ENCODE assay signal across 18 cellular contexts in the genomic region with DNA sequence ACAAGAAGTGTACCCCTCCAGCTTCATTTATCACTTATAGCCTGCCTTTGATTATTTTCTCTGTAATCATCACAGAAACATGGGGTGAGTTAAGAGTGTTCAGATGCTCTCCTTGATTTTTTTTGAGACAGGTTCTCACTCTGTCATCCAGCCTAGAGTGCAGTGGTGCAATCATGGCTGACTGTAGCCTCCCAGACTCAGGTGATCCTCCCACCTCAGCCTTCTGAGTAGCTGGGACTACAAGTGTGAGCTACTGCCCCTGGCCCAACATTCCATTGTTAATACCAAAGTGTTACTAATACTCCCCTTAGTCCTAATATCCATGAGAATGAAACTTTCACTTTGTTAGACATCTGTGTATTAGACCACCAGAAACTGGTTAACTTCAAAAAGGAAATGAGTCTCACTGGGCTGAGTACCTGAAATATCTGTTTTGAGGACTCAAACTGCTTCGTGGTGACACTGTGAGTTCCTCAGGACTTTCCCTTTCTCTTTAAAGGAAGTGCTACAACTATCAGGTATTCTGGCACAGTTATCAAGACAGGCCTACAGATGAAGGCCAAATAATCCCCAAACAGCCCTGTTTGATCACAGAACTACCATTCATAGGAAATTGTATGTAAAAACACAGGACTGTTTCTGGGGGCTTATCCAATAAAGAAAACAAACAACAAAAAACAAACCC. TPM values are rescaled to one million over a fixed set of nuclear protein-coding genes. Genes with fewer than 3 reads are reported as not detected.
A peak's percentile ranks its signal among the peaks of the same experiment; 100 is the strongest.
DNase-seq lines count a peak whose midpoint lies in the region; ATAC-seq and TF ChIP-seq lines count a peak whose summit lies in the region.
"Had no signal": no experiment of that assay in that cellular context is flagged by ENCODE, and none has a peak within 500 bp of the region (broad histone marks: within the 10 kb centered on the region; RNA-seq: fewer than 3 reads in every experiment).

No MANE protein-coding gene starts in this region.

- intact Hi-C loops in thyroid gland (cut with DNase I) (no loop called here), prostate gland (cut with DNase I) (no loop called here)

- H3K9me3 Mint-ChIP-seq in activated naive CD4-positive, alpha-beta T cell treated with anti-CD3 and anti-CD28 coated beads, Interleukin-2, amount 50 U/mL, for 24 hours, result no peaks in the 10 kb centered on the region
- H3K9me3 Mint-ChIP-seq in T-cell (no peaks in the 10 kb centered on the region), endodermal cell (no peaks in the 10 kb centered on the region)
- H3K9me3 Mint-ChIP-seq: dendritic cell treated with granulocyte-macrophage colony-stimulating factor and Interleukin-4, amounts not matched to agents 40 ng/mL and 50 ng/mL, for 4 days; nephron had no signal

- WGBS in endodermal cell (ENCODE audit: insufficient coverage in 1 of 2, insufficient read length in 1 of 2), 2 experiments, result 93 to 94% methylated on average over 1 of the region's 1 CpG
- WGBS in thyroid gland, 2 donors, result 70 to 89% methylated on average over 1 of the region's 1 CpG
- WGBS in prostate gland, result 78% methylated on average over 1 of the region's 1 CpG

- no peaks in the 10 kb centered on the region for H3K27me3 ChIP-seq in endodermal cell (ENCODE audit: control insufficient read depth, insufficient read depth, low read length, poor library complexity, severe bottlenecking)
- H3K27me3 ChIP-seq in thyroid gland, result no peaks in the 10 kb centered on the region
- no peaks in the 10 kb centered on the region for H3K27me3 ChIP-seq in prostate gland (replicated peaks; ENCODE audit: insufficient read depth)
- H3K27me3 ChIP-seq: body of pancreas, vagina had no signal

- no peak for TF ChIP-seq CTCF in endodermal cell (conservative IDR thresholded peaks at IDR 0.05)
- TF ChIP-seq CTCF in thyroid gland (IDR thresholded peaks at IDR 0.05), result no peak
- no peak for TF ChIP-seq CTCF in prostate gland (IDR thresholded peaks at IDR 0.05)

- ATAC-seq in T-cell (replicated peaks in 1 of 4) (no peak), GM21447 (IDR thresholded peaks at IDR 0.05; ENCODE audit: unreplicated experiment) (no peak), HG03175 (IDR thresholded peaks at IDR 0.05; ENCODE audit: unreplicated experiment) (no peak)
- ATAC-seq: body of pancreas, lower lobe of right lung had no signal

- H3K27me3 Mint-ChIP-seq in activated naive CD4-positive, alpha-beta T cell treated with anti-CD3 and anti-CD28 coated beads, Interleukin-2, amount 50 U/mL, for 24 hours, result no peaks in the 10 kb centered on the region
- H3K27me3 Mint-ChIP-seq in T-cell (no peaks in the 10 kb centered on the region), endodermal cell (ENCODE audit: insufficient read depth) (no peaks in the 10 kb centered on the region)
- H3K27me3 Mint-ChIP-seq: dendritic cell treated with granulocyte-macrophage colony-stimulating factor and Interleukin-4, amounts not matched to agents 40 ng/mL and 50 ng/mL, for 4 days had no signal

- H3K9ac ChIP-seq in endodermal cell (ENCODE audit: extremely low read depth, low read length, poor library complexity, severe bottlenecking), result no peak overlapping the region

- no peak overlapping the region for H3K4me3 Mint-ChIP-seq in activated naive CD4-positive, alpha-beta T cell treated with anti-CD3 and anti-CD28 coated beads, Interleukin-2, amount 50 U/mL, for 24 hours
- H3K4me3 Mint-ChIP-seq in T-cell (no peak overlapping the region), endodermal cell (no peak overlapping the region)
- H3K4me3 Mint-ChIP-seq: dendritic cell treated with granulocyte-macrophage colony-stimulating factor and Interleukin-4, amounts not matched to agents 40 ng/mL and 50 ng/mL, for 4 days; nephron had no signal

- no peak overlapping the region for H3K4me3 ChIP-seq in endodermal cell (ENCODE audit: low read length)
- H3K4me3 ChIP-seq in thyroid gland (replicated peaks in 1 of 3), result no peak overlapping the region
- H3K4me3 ChIP-seq in prostate gland, result no peak overlapping the region
- H3K4me3 ChIP-seq: body of pancreas, lower lobe of right lung, vagina had no signal

- no peaks in the 10 kb centered on the region for H3K9me3 ChIP-seq in endodermal cell (ENCODE audit: control insufficient read depth, low read length)
- H3K9me3 ChIP-seq in thyroid gland, result no peaks in the 10 kb centered on the region
- no peaks in the 10 kb centered on the region for H3K9me3 ChIP-seq in prostate gland
- H3K9me3 ChIP-seq: body of pancreas, Caco-2, lower lobe of right lung, vagina had no signal

- no peak for TF ChIP-seq POLR2A in thyroid gland (IDR thresholded peaks at IDR 0.05)
- TF ChIP-seq POLR2A in prostate gland (IDR thresholded peaks at IDR 0.05), result no peak

- H3K27ac ChIP-seq in endodermal cell (ENCODE audit: low read depth, low read length), result no peak overlapping the region
- no peak overlapping the region for H3K27ac ChIP-seq in thyroid gland
- H3K27ac ChIP-seq in prostate gland, result no peak overlapping the region
- H3K27ac ChIP-seq: body of pancreas, lower lobe of right lung, vagina had no signal

- POLR2A ChIA-PET in T-cell (lab: Charles Lee), result no interaction called here

- no peak for DNase-seq in activated naive CD4-positive, alpha-beta T cell treated with Interleukin-2 at 50 U/mL for 16 hours
- DNase-seq in T-cell (no peak), endodermal cell (no peak), thyroid gland (no peak), prostate gland (ENCODE audit: low spot score) (no peak)
- DNase-seq: body of pancreas, Caco-2, erythroblast, IMR-90, lower lobe of right lung, NCI-H1048, NCI-H69 had no signal

- CTCF ChIA-PET in T-cell (lab: Charles Lee), result no interaction called here

- H3K4me1 ChIP-seq in endodermal cell (ENCODE audit: control insufficient read depth, insufficient read depth, low read length) (no peaks in the 10 kb centered on the region), thyroid gland (no peaks in the 10 kb centered on the region), prostate gland (replicated peaks) (no peaks in the 10 kb centered on the region)
- H3K4me1 ChIP-seq: body of pancreas, Caco-2, lower lobe of right lung, vagina had no signal

- H3K27ac Mint-ChIP-seq in activated naive CD4-positive, alpha-beta T cell treated with anti-CD3 and anti-CD28 coated beads, Interleukin-2, amount 50 U/mL, for 24 hours, result peak overlapping the region; percentile 21
- H3K27ac Mint-ChIP-seq in T-cell, result peak overlapping the region; percentile 17 to 52
- H3K27ac Mint-ChIP-seq in endodermal cell, result peak overlapping the region; percentile 7
- H3K27ac Mint-ChIP-seq: dendritic cell treated with granulocyte-macrophage colony-stimulating factor and Interleukin-4, amounts not matched to agents 40 ng/mL and 50 ng/mL, for 4 days; nephron had no signal

- H3K36me3 ChIP-seq in endodermal cell (ENCODE audit: control insufficient read depth, insufficient read depth, low read length) (peaks cover 84% of the 10 kb centered on the region), thyroid gland (peaks cover 61 to 71% of the 10 kb centered on the region in 2 donors), prostate gland (peaks cover 8 to 9% of the 10 kb centered on the region in 2 donors)

- peaks cover 20% of the 10 kb centered on the region for H3K36me3 Mint-ChIP-seq in activated naive CD4-positive, alpha-beta T cell treated with anti-CD3 and anti-CD28 coated beads, Interleukin-2, amount 50 U/mL, for 24 hours
- H3K36me3 Mint-ChIP-seq in T-cell, result peaks cover 60% of the 10 kb centered on the region
- H3K36me3 Mint-ChIP-seq in endodermal cell (ENCODE audit: low read depth), result peaks cover 75% of the 10 kb centered on the region

- no peaks in the 10 kb centered on the region for H3K4me1 Mint-ChIP-seq in activated naive CD4-positive, alpha-beta T cell treated with anti-CD3 and anti-CD28 coated beads, Interleukin-2, amount 50 U/mL, for 24 hours
- H3K4me1 Mint-ChIP-seq in T-cell, result peaks cover 0 to 5% (median 0%) of the 10 kb centered on the region in 3 donors
- H3K4me1 Mint-ChIP-seq in endodermal cell, result no peaks in the 10 kb centered on the region
- H3K4me1 Mint-ChIP-seq: nephron had no signal

RNA-seq across cellular contexts. Expression of gene CFAP70, which starts 20.5 kb away (rescaled TPM):
- 1 to 10 TPM; 1.9 to 4.0 (median 3.2) TPM for total RNA-seq in T-cell
- under 1 TPM; 0.58 to 0.77 TPM for total RNA-seq in endodermal cell
- polyA plus RNA-seq in endodermal cell (2013, experiment 1 of 2), result 0.53 TPM
- polyA plus RNA-seq in endodermal cell (2013, experiment 2 of 2), result 0.50 TPM
- total RNA-seq in thyroid gland, result 10 to 100 TPM in 3 of 4 donors, 1 to 10 TPM in 1; 9.9 to 12.5 (median 11.7) TPM
- total RNA-seq in prostate gland, result 10 to 100 TPM in 1 of 2 donors, 1 to 10 TPM in 1; 7.2 to 11.9 TPM

RNA-seq across cellular contexts. Expression of gene ANXA7, which starts 34.7 kb away (rescaled TPM):
- total RNA-seq in T-cell (100 to 1,000 TPM in 2 of 5 donors, 10 to 100 TPM in 3; 84.3 to 109 (median 97.6) TPM), endodermal cell (10 to 100 TPM; 69.2 to 82.3 TPM), thyroid gland (100 to 1,000 TPM; 128 to 222 (median 167) TPM), prostate gland (100 to 1,000 TPM in 1 of 2 donors, 10 to 100 TPM in 1; 98.9 to 117 TPM)
- 54.1 TPM for polyA plus RNA-seq in endodermal cell (2013, experiment 1 of 2)
- polyA plus RNA-seq in endodermal cell (2013, experiment 2 of 2), result 58.7 TPM

RNA-seq across cellular contexts. Expression of gene MSS51, which starts 54.2 kb away (rescaled TPM):
- total RNA-seq in T-cell (1 to 10 TPM; 3.7 to 4.7 (median 4.6) TPM), endodermal cell (1 to 10 TPM; 3.9 to 4.0 TPM), thyroid gland (1 to 10 TPM in 3 of 4 donors, under 1 TPM in 1; 0.94 to 2.9 (median 1.9) TPM), prostate gland (1 to 10 TPM; 2.2 to 2.4 TPM)
- 1.3 TPM for polyA plus RNA-seq in endodermal cell (2013, experiment 1 of 2)
- polyA plus RNA-seq in endodermal cell (2013, experiment 2 of 2), result 1.5 TPM
